Comparison of ENCODE assay signal across 15 cellular contexts in the genomic region with DNA sequence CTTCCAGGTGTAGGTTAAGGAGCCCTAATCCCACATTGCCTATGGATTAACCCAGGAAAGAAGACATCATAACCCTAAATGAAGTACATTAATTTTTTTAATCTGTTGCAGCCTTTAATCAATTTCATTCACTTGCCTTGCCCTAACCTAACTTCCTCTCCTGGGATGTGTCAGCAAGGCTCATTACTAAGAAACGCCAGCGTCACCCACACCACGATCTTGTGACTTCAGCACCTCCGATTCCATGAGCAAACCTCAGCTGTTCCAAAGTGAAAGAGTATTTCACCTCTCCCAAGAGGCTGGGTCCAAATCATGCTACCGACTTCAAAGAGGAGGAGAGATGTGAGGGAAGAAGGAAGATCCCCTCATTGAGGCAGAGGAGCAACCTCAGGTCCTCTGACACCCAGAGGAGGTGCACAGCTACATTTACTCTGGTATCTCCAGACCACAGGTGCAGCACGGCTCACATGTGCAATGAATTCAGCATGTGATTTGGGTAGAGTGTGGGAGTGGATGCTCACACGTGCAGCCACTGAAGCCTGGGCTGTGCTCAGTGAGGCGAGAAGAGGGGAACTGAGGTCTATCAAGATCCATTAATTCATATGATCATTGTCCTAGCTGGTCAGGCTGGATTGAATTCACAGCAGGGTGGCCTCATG.
DNase-seq lines count a peak whose midpoint lies in the region; ATAC-seq, FAIRE-seq and TF ChIP-seq lines count a peak whose summit lies in the region.
"Had no signal": no experiment of that assay in that cellular context is flagged by ENCODE, and none has a peak within 500 bp of the region (broad histone marks: within the 10 kb centered on the region; RNA-seq: fewer than 3 reads in every experiment).

No MANE protein-coding gene starts in this region.

- peaks cover 5% of the 10 kb centered on the region for H3K4me1 ChIP-seq in OCI-LY7 (ENCODE audit: insufficient read depth, low read length, poor library complexity, severe bottlenecking)
- H3K4me1 ChIP-seq in right atrium auricular region: peaks cover 0 to 20% of the 10 kb centered on the region in 2 donors
- no peaks in the 10 kb centered on the region for H3K4me1 ChIP-seq in smooth muscle cell (ENCODE audit: low read depth)

- peak; percentile 59 for ATAC-seq in GM19455 (IDR thresholded peaks at IDR 0.05; ENCODE audit: unreplicated experiment)
- peak; percentile 80 for ATAC-seq in HG02885 (IDR thresholded peaks at IDR 0.05; ENCODE audit: poor library complexity, unreplicated experiment)

- H3K4me3 ChIP-seq in OCI-LY7 (ENCODE audit: low read depth, low read length, poor library complexity, severe bottlenecking) (no peak overlapping the region), right atrium auricular region (no peak overlapping the region), smooth muscle cell (no peak overlapping the region)

- H3K4me1 Mint-ChIP-seq in activated naive CD8-positive, alpha-beta T cell treated with anti-CD3 and anti-CD28 coated beads for 36 hours: no peaks in the 10 kb centered on the region
- H3K4me1 Mint-ChIP-seq: activated CD4-positive, alpha-beta memory T cell treated with anti-CD3 and anti-CD28 coated beads, Interleukin-2, amount 10 ng/mL, durations not matched to agents 7 days and 5 days had no signal

- DNase-seq in GM12891 (ENCODE audit: insufficient read length, low spot score) (no peak), OCI-LY7 (ENCODE audit: low spot score) (peak; percentile 29), right atrium auricular region (ENCODE audit: low spot score) (no peak), smooth muscle cell (lab: John Stamatoyannopoulos, UW; ENCODE audit: unreplicated experiment) (no peak), D341Med (ENCODE audit: low spot score) (no peak)
- no peak for DNase-seq in activated naive CD8-positive, alpha-beta T cell treated with anti-CD3 and anti-CD28 coated beads for 36 hours
- DNase-seq: activated CD4-positive, alpha-beta memory T cell treated with anti-CD3 and anti-CD28 coated beads, Interleukin-2, amount 10 ng/mL, durations not matched to agents 7 days and 5 days; activated effector memory CD4-positive, alpha-beta T cell treated with anti-CD3 and anti-CD28 coated beads, Interleukin-2, amount 50 U/mL, for 16 hours; foreskin fibroblast; NCI-H1105 treated with DMSO at 0.1 percent for 48 hours; NCI-H510A; stimulated activated CD4-positive, alpha-beta T cell treated with anti-CD3 and anti-CD28 coated beads, Interleukin-1b, Interleukin-23, amount 100 ng/mL, for 48 hours had no signal

- no TSS peak for BruUV-seq in OCI-LY7 (replicated peaks; lab: Mats Ljungman, UMichigan)

- CTCF ChIA-PET in OCI-LY7 (lab: Charles Lee; ENCODE audit: unreplicated experiment): no interaction called here

- H3K9me3 ChIP-seq in OCI-LY7 (ENCODE audit: low read length): no peaks in the 10 kb centered on the region
- H3K9me3 ChIP-seq in right atrium auricular region: no peaks in the 10 kb centered on the region
- no peaks in the 10 kb centered on the region for H3K9me3 ChIP-seq in smooth muscle cell (replicated peaks; ENCODE audit: low read depth)

- H3K27ac ChIP-seq in OCI-LY7 (ENCODE audit: low read depth, low read length, poor library complexity, severe bottlenecking): no peak overlapping the region
- H3K27ac ChIP-seq in right atrium auricular region: no peak overlapping the region
- no peak overlapping the region for H3K27ac ChIP-seq in smooth muscle cell (ENCODE audit: low read depth)
- H3K27ac ChIP-seq: RWPE1 had no signal

- no peaks in the 10 kb centered on the region for H3K36me3 Mint-ChIP-seq in activated naive CD8-positive, alpha-beta T cell treated with anti-CD3 and anti-CD28 coated beads for 36 hours

- 94% methylated on average over 8 of the region's 8 CpGs for WGBS in smooth muscle cell (ENCODE audit: low lambda C conversion rate)

- H3K9ac ChIP-seq in smooth muscle cell (ENCODE audit: low read depth): no peak overlapping the region

- H3K4me2 ChIP-seq in OCI-LY7 (ENCODE audit: low read length) (no peak overlapping the region; the same call in 1 of the 2 replicates), smooth muscle cell (no peak overlapping the region)

- H3K9me2 ChIP-seq in OCI-LY7 (ENCODE audit: insufficient read depth, low read length): no peaks in the 10 kb centered on the region

- H3F3A ChIP-seq in smooth muscle cell (ENCODE audit: low read depth): peaks cover 6% of the 10 kb centered on the region

- no peaks in the 10 kb centered on the region for H3K79me2 ChIP-seq in OCI-LY7 (ENCODE audit: insufficient read depth, low read depth, low read length)
- H3K79me2 ChIP-seq in smooth muscle cell (ENCODE audit: low read depth): no peaks in the 10 kb centered on the region

- POLR2A ChIA-PET in OCI-LY7 (lab: Charles Lee): no interaction called here

- H2AFZ ChIP-seq in OCI-LY7 (ENCODE audit: low read length) (no peak overlapping the region), smooth muscle cell (ENCODE audit: low read depth) (no peak overlapping the region)

- no peak overlapping the region for H3K27ac Mint-ChIP-seq in activated naive CD8-positive, alpha-beta T cell treated with anti-CD3 and anti-CD28 coated beads for 36 hours
- H3K27ac Mint-ChIP-seq: activated CD4-positive, alpha-beta memory T cell treated with anti-CD3 and anti-CD28 coated beads, Interleukin-2, amount 10 ng/mL, durations not matched to agents 7 days and 5 days had no signal

- no peak for FAIRE-seq in GM12891 (lab: Jason Lieb, UNC)

- TF ChIP-seq CTCF in OCI-LY7 (conservative IDR thresholded peaks at IDR 0.05; ENCODE audit: low read length) (no peak), right atrium auricular region (IDR thresholded peaks at IDR 0.05) (no peak), smooth muscle cell (IDR thresholded peaks at IDR 0.05; ENCODE audit: borderline replicate concordance, insufficient read depth, poor library complexity, severe bottlenecking) (no peak)

- intact Hi-C loops in OCI-LY7 (cut with micrococcal nuclease; ENCODE audit: unreplicated experiment): no loop called here

- no peak overlapping the region for H3K4me3 Mint-ChIP-seq in activated naive CD8-positive, alpha-beta T cell treated with anti-CD3 and anti-CD28 coated beads for 36 hours
- H3K4me3 Mint-ChIP-seq: activated CD4-positive, alpha-beta memory T cell treated with anti-CD3 and anti-CD28 coated beads, Interleukin-2, amount 10 ng/mL, durations not matched to agents 7 days and 5 days had no signal

- H3K27me3 ChIP-seq in right atrium auricular region (no peaks in the 10 kb centered on the region), smooth muscle cell (ENCODE audit: low read depth) (peaks cover 4% of the 10 kb centered on the region)

- TF ChIP-seq POLR2A in GM12891 (IDR thresholded peaks at IDR 0.05; ENCODE audit: low read depth, low read length): no peak

- H3K36me3 ChIP-seq in OCI-LY7 (ENCODE audit: insufficient read depth, low read length) (no peaks in the 10 kb centered on the region), right atrium auricular region (no peaks in the 10 kb centered on the region), smooth muscle cell (ENCODE audit: low read depth) (no peaks in the 10 kb centered on the region)

- peaks cover 11% of the 10 kb centered on the region for H3K27me3 Mint-ChIP-seq in activated naive CD8-positive, alpha-beta T cell treated with anti-CD3 and anti-CD28 coated beads for 36 hours
- H3K27me3 Mint-ChIP-seq: activated CD4-positive, alpha-beta memory T cell treated with anti-CD3 and anti-CD28 coated beads, Interleukin-2, amount 10 ng/mL, durations not matched to agents 7 days and 5 days had no signal

- H3K9me3 Mint-ChIP-seq in activated naive CD8-positive, alpha-beta T cell treated with anti-CD3 and anti-CD28 coated beads for 36 hours: no peaks in the 10 kb centered on the region
- H3K9me3 Mint-ChIP-seq: activated CD4-positive, alpha-beta memory T cell treated with anti-CD3 and anti-CD28 coated beads, Interleukin-2, amount 10 ng/mL, durations not matched to agents 7 days and 5 days had no signal

- H4K20me1 ChIP-seq in OCI-LY7 (ENCODE audit: insufficient read depth, low read length): no peaks in the 10 kb centered on the region
- H4K20me1 ChIP-seq in smooth muscle cell (ENCODE audit: low read depth): no peaks in the 10 kb centered on the region

TF ChIP-seq in GM12891, 5 proteins besides CTCF, POLR2A, EP300 and RAD21:
- TF ChIP-seq SPI1 (IDR thresholded peaks at IDR 0.05; ENCODE audit: low read depth, low read length) (peak; percentile 66), TAF1 (IDR thresholded peaks at IDR 0.05; ENCODE audit: low read depth, low read length) (no peak), PAX5 (IDR thresholded peaks at IDR 0.05; ENCODE audit: insufficient read depth, low read length, severe bottlenecking) (peak; percentile 17), POLR2AphosphoS5 (IDR thresholded peaks at IDR 0.05; ENCODE audit: low read depth, low read length) (no peak)
